ENCODE assay signal across 18 cellular contexts in the genomic region with DNA sequence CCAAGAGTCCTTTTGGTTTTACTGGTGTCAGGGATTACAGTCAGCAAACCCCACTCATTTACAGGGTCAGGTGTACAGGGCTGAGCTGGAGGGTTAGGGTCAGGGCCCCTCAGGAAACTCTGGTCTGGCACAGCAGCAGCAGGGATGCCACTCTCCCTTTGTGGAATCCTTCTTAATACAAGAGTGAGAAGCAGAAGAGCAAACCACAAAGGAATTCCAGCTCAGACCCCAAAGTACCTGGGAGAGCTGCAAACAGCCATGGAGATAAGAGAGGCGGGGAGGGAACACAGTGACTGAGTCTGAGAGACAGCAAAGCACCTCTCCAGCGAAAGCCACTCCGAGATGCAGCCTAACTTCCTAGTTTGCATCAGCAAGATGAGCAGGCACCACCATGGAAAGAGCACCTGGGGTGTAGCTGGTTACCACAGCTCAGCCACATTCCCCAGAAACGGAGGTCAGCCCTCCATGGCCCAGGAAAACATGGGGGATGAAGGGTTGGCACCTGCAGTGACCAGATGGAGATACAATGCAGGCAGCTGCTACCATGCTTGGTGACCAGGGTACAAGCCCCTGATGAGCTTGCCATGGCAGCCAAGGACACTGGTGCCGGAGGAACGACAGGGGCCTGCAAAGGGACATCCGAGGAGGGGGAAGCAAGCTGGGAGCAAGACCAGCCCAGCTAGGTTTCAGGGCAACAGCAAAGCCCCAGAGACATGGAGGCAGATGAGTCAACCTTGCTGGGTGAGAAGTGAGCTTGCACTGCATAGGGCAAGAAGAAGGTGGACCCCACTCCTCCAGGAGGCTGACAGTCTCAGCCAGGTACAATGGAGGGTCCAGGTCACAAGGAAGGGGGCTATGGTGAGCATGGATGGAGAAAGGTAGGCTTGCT. TPM values are rescaled to one million over a fixed set of nuclear protein-coding genes. Genes with fewer than 3 reads are reported as not detected.
A peak's percentile ranks its signal among the peaks of the same experiment; 100 is the strongest.
DNase-seq lines count a peak whose midpoint lies in the region; ATAC-seq and TF ChIP-seq lines count a peak whose summit lies in the region.
"Had no signal": no experiment of that assay in that cellular context is flagged by ENCODE, and none has a peak within 500 bp of the region (broad histone marks: within the 10 kb centered on the region; RNA-seq: fewer than 3 reads in every experiment).

No MANE protein-coding gene starts in this region.

- H3K27ac Mint-ChIP-seq in activated T-cell treated with anti-CD3 and anti-CD28 coated beads, Interleukin-2, amount 50 U/mL, for 72 hours: peak overlapping the region; percentile 80
- peak overlapping the region; percentile 77 for H3K27ac Mint-ChIP-seq in activated CD8-positive, alpha-beta T cell treated with anti-CD3 and anti-CD28 coated beads, Interleukin-2, amount 10 ng/mL, durations not matched to agents 7 days and 5 days
- H3K27ac Mint-ChIP-seq in stimulated activated effector memory CD8-positive, alpha-beta T cell treated with anti-CD3 and anti-CD28 coated beads, Interleukin-12 subunit alpha, Interleukin-12 subunit beta, amount 100 ng/mL, for 72 hours: peak overlapping the region; percentile 75

- POLR2A ChIA-PET in activated CD8-positive, alpha-beta T cell treated with anti-CD3 and anti-CD28 coated beads, Interleukin-2, amount 10 ng/mL, durations not matched to agents 7 days and 5 days (lab: Charles Lee): interaction anchor here (0.6 kb wide), 2 partner anchors 165 to 374 kb away, joined by 3 read pairs; no protein-coding TSS in a partner anchor

- peak overlapping the region; percentile 64 to 72 for H3K4me3 Mint-ChIP-seq in activated T-cell treated with anti-CD3 and anti-CD28 coated beads, Interleukin-2, amount 50 U/mL, for 72 hours
- H3K4me3 Mint-ChIP-seq in activated T-cell treated with anti-CD3 and anti-CD28 coated beads, Interleukin-2, amount 50 U/mL, for 4 hours: no peak overlapping the region
- no peak overlapping the region for H3K4me3 Mint-ChIP-seq in activated CD8-positive, alpha-beta T cell treated with anti-CD3 and anti-CD28 coated beads, Interleukin-2, amount 10 ng/mL, durations not matched to agents 7 days and 5 days
- peak overlapping the region; percentile 5 for H3K4me3 Mint-ChIP-seq in stimulated activated effector memory CD8-positive, alpha-beta T cell treated with anti-CD3 and anti-CD28 coated beads, Interleukin-12 subunit alpha, Interleukin-12 subunit beta, amount 100 ng/mL, for 72 hours

- peaks cover 43% of the 10 kb centered on the region for H3K4me1 Mint-ChIP-seq in activated T-cell treated with anti-CD3 and anti-CD28 coated beads, Interleukin-2, amount 50 U/mL, for 72 hours (ENCODE audit: low read depth)
- peaks cover 46% of the 10 kb centered on the region for H3K4me1 Mint-ChIP-seq in activated T-cell treated with anti-CD3 and anti-CD28 coated beads, Interleukin-2, amount 50 U/mL, for 4 hours (ENCODE audit: low read depth)
- H3K4me1 Mint-ChIP-seq in activated CD8-positive, alpha-beta T cell treated with anti-CD3 and anti-CD28 coated beads, Interleukin-2, amount 10 ng/mL, durations not matched to agents 7 days and 5 days (ENCODE audit: low read depth): peaks cover 56% of the 10 kb centered on the region
- H3K4me1 Mint-ChIP-seq in stimulated activated effector memory CD8-positive, alpha-beta T cell treated with anti-CD3 and anti-CD28 coated beads, Interleukin-12 subunit alpha, Interleukin-12 subunit beta, amount 100 ng/mL, for 72 hours: peaks cover 52% of the 10 kb centered on the region

- H3K36me3 Mint-ChIP-seq in activated T-cell treated with anti-CD3 and anti-CD28 coated beads, Interleukin-2, amount 50 U/mL, for 72 hours (ENCODE audit: insufficient read depth in 2 of 2): peaks cover 8 to 9% of the 10 kb centered on the region in 2 donors
- peaks cover 4% of the 10 kb centered on the region for H3K36me3 Mint-ChIP-seq in activated T-cell treated with anti-CD3 and anti-CD28 coated beads, Interleukin-2, amount 50 U/mL, for 4 hours (ENCODE audit: insufficient read depth)
- H3K36me3 Mint-ChIP-seq in activated CD8-positive, alpha-beta T cell treated with anti-CD3 and anti-CD28 coated beads, Interleukin-2, amount 10 ng/mL, durations not matched to agents 7 days and 5 days (ENCODE audit: low read depth): peaks cover 36% of the 10 kb centered on the region
- H3K36me3 Mint-ChIP-seq in stimulated activated effector memory CD8-positive, alpha-beta T cell treated with anti-CD3 and anti-CD28 coated beads, Interleukin-12 subunit alpha, Interleukin-12 subunit beta, amount 100 ng/mL, for 72 hours: peaks cover 71% of the 10 kb centered on the region

- no peak for ATAC-seq in activated T-cell treated with anti-CD3 and anti-CD28 coated beads, Interleukin-2, amount 50 U/mL, for 72 hours (replicated peaks in 1 of 2)
- no peak for ATAC-seq in activated T-cell treated with anti-CD3 and anti-CD28 coated beads, Interleukin-2, amount 50 U/mL, for 4 hours
- no peak for ATAC-seq in activated CD8-positive, alpha-beta T cell treated with anti-CD3 and anti-CD28 coated beads, Interleukin-2, amount 10 ng/mL, durations not matched to agents 7 days and 5 days
- ATAC-seq in stimulated activated effector memory CD8-positive, alpha-beta T cell treated with anti-CD3 and anti-CD28 coated beads, Interleukin-12 subunit alpha, Interleukin-12 subunit beta, amount 100 ng/mL, for 72 hours: no peak
- ATAC-seq in GM21381 (IDR thresholded peaks at IDR 0.05; ENCODE audit: unreplicated experiment) (no peak), GM18505 (IDR thresholded peaks at IDR 0.05; ENCODE audit: unreplicated experiment) (no peak)

- no peak for DNase-seq in activated T-cell treated with anti-CD3 and anti-CD28 coated beads, Interleukin-2, amount 50 U/mL, for 72 hours
- no peak for DNase-seq in activated T-cell treated with anti-CD3 and anti-CD28 coated beads, Interleukin-2, amount 50 U/mL, for 4 hours
- DNase-seq in activated CD8-positive, alpha-beta T cell treated with anti-CD3 and anti-CD28 coated beads, Interleukin-2, amount 10 ng/mL, durations not matched to agents 7 days and 5 days: no peak
- DNase-seq in fibroblast of mammary gland (ENCODE audit: low read depth) (peak; percentile 24), SIG-M5 (lab: John Stamatoyannopoulos, UW) (no peak)
- DNase-seq in stimulated activated effector memory CD8-positive, alpha-beta T cell treated with anti-CD3 and anti-CD28 coated beads, Interleukin-12 subunit alpha, Interleukin-12 subunit beta, amount 100 ng/mL, for 72 hours (ENCODE audit: low spot score in 2 of 2): no peak
- DNase-seq: ACHN, activated gamma-delta T cell treated with Interleukin-2 at 50 U/mL for 16 hours, cortex of kidney, DMS53, NCI-H146, NCI-H69 had no signal

- H3K9me3 Mint-ChIP-seq in activated T-cell treated with anti-CD3 and anti-CD28 coated beads, Interleukin-2, amount 50 U/mL, for 72 hours: no peaks in the 10 kb centered on the region
- no peaks in the 10 kb centered on the region for H3K9me3 Mint-ChIP-seq in activated T-cell treated with anti-CD3 and anti-CD28 coated beads, Interleukin-2, amount 50 U/mL, for 4 hours
- H3K9me3 Mint-ChIP-seq in activated CD8-positive, alpha-beta T cell treated with anti-CD3 and anti-CD28 coated beads, Interleukin-2, amount 10 ng/mL, durations not matched to agents 7 days and 5 days (ENCODE audit: insufficient read depth): no peaks in the 10 kb centered on the region
- H3K9me3 Mint-ChIP-seq in stimulated activated effector memory CD8-positive, alpha-beta T cell treated with anti-CD3 and anti-CD28 coated beads, Interleukin-12 subunit alpha, Interleukin-12 subunit beta, amount 100 ng/mL, for 72 hours: no peaks in the 10 kb centered on the region
- H3K9me3 Mint-ChIP-seq: IgD-negative memory B cell had no signal

- TF ChIP-seq POLR2A in GM18505 (IDR thresholded peaks at IDR 0.05; ENCODE audit: borderline replicate concordance, extremely low read depth, insufficient read depth, insufficient read length): no peak

- no peak for TF ChIP-seq CTCF in fibroblast of mammary gland (conservative IDR thresholded peaks at IDR 0.05; ENCODE audit: control insufficient read depth, insufficient read depth, low read depth, low read length)

- CTCF ChIA-PET in activated CD8-positive, alpha-beta T cell treated with anti-CD3 and anti-CD28 coated beads, Interleukin-2, amount 10 ng/mL, durations not matched to agents 7 days and 5 days (lab: Charles Lee): interaction anchor here (0.9 kb wide), 1 partner anchor 47 kb away, joined by 3 read pairs; no protein-coding TSS in a partner anchor

- H3K27me3 Mint-ChIP-seq in activated T-cell treated with anti-CD3 and anti-CD28 coated beads, Interleukin-2, amount 50 U/mL, for 72 hours (ENCODE audit: low read depth): no peaks in the 10 kb centered on the region
- no peaks in the 10 kb centered on the region for H3K27me3 Mint-ChIP-seq in activated T-cell treated with anti-CD3 and anti-CD28 coated beads, Interleukin-2, amount 50 U/mL, for 4 hours (ENCODE audit: low read depth)
- H3K27me3 Mint-ChIP-seq in activated CD8-positive, alpha-beta T cell treated with anti-CD3 and anti-CD28 coated beads, Interleukin-2, amount 10 ng/mL, durations not matched to agents 7 days and 5 days (ENCODE audit: low read depth): no peaks in the 10 kb centered on the region
- H3K27me3 Mint-ChIP-seq: IgD-negative memory B cell had no signal

- H3K4me3 ChIP-seq in fibroblast of mammary gland (ENCODE audit: control insufficient read depth, low read depth, low read length): no peak overlapping the region
- H3K4me3 ChIP-seq: smooth muscle cell, uterus had no signal

RNA-seq across cellular contexts. Expression of gene BET1L, which starts 3.9 kb away (rescaled TPM):
- 10 to 100 TPM; 64.6 to 76.8 TPM for total RNA-seq in activated T-cell treated with anti-CD3 and anti-CD28 coated beads, Interleukin-2, amount 50 U/mL, for 72 hours
- total RNA-seq in activated T-cell treated with anti-CD3 and anti-CD28 coated beads, Interleukin-2, amount 50 U/mL, for 4 hours: 10 to 100 TPM; 41.1 to 46.1 (median 42.6) TPM
- 10 to 100 TPM; 33.8 to 34.2 TPM for total RNA-seq in activated CD8-positive, alpha-beta T cell treated with anti-CD3 and anti-CD28 coated beads, Interleukin-2, amount 10 ng/mL, durations not matched to agents 7 days and 5 days

RNA-seq across cellular contexts. Expression of gene RIC8A, which starts 4.2 kb away (rescaled TPM):
- 100 to 1,000 TPM; 118 to 134 TPM for total RNA-seq in activated T-cell treated with anti-CD3 and anti-CD28 coated beads, Interleukin-2, amount 50 U/mL, for 72 hours
- 100 to 1,000 TPM; 145 to 152 (median 151) TPM for total RNA-seq in activated T-cell treated with anti-CD3 and anti-CD28 coated beads, Interleukin-2, amount 50 U/mL, for 4 hours
- 100 to 1,000 TPM; 121 to 126 TPM for total RNA-seq in activated CD8-positive, alpha-beta T cell treated with anti-CD3 and anti-CD28 coated beads, Interleukin-2, amount 10 ng/mL, durations not matched to agents 7 days and 5 days

RNA-seq across cellular contexts. Expression of gene SCGB1C1, which starts 10.4 kb away (rescaled TPM):
- total RNA-seq in activated T-cell treated with anti-CD3 and anti-CD28 coated beads, Interleukin-2, amount 50 U/mL, for 72 hours: not detected
- total RNA-seq in activated T-cell treated with anti-CD3 and anti-CD28 coated beads, Interleukin-2, amount 50 U/mL, for 4 hours: not detected
- not detected for total RNA-seq in activated CD8-positive, alpha-beta T cell treated with anti-CD3 and anti-CD28 coated beads, Interleukin-2, amount 10 ng/mL, durations not matched to agents 7 days and 5 days
- total RNA-seq: fibroblast of villous mesenchyme, smooth muscle cell, uterus had no signal

RNA-seq across cellular contexts. Expression of gene SIRT3, which starts 32.8 kb away (rescaled TPM):
- 10 to 100 TPM; 36.5 to 39.0 TPM for total RNA-seq in activated T-cell treated with anti-CD3 and anti-CD28 coated beads, Interleukin-2, amount 50 U/mL, for 72 hours
- 10 to 100 TPM in 1 of 3 donors, 1 to 10 TPM in 2; 7.0 to 12.6 (median 8.3) TPM for total RNA-seq in activated T-cell treated with anti-CD3 and anti-CD28 coated beads, Interleukin-2, amount 50 U/mL, for 4 hours
- 10 to 100 TPM; 13.1 to 15.0 TPM for total RNA-seq in activated CD8-positive, alpha-beta T cell treated with anti-CD3 and anti-CD28 coated beads, Interleukin-2, amount 10 ng/mL, durations not matched to agents 7 days and 5 days

RNA-seq across cellular contexts. Expression of gene PSMD13, which starts 33.5 kb away (rescaled TPM):
- 100 to 1,000 TPM; 133 to 174 TPM for total RNA-seq in activated T-cell treated with anti-CD3 and anti-CD28 coated beads, Interleukin-2, amount 50 U/mL, for 72 hours
- 100 to 1,000 TPM; 348 to 399 (median 390) TPM for total RNA-seq in activated T-cell treated with anti-CD3 and anti-CD28 coated beads, Interleukin-2, amount 50 U/mL, for 4 hours
- 100 to 1,000 TPM; 164 to 173 TPM for total RNA-seq in activated CD8-positive, alpha-beta T cell treated with anti-CD3 and anti-CD28 coated beads, Interleukin-2, amount 10 ng/mL, durations not matched to agents 7 days and 5 days

Comparison
In these comparisons a context has a peak if more than half of its experiments do, and no peak if none do; other contexts are left out.
1. H3K4me3 Mint-ChIP-seq: peak in activated T-cell treated with anti-CD3 and anti-CD28 coated beads, Interleukin-2, amount 50 U/mL, for 72 hours (2 of 2) and stimulated activated effector memory CD8-positive, alpha-beta T cell treated with anti-CD3 and anti-CD28 coated beads, Interleukin-12 subunit alpha, Interleukin-12 subunit beta, amount 100 ng/mL, for 72 hours (single experiment); none in activated T-cell treated with anti-CD3 and anti-CD28 coated beads, Interleukin-2, amount 50 U/mL, for 4 hours (single experiment) and activated CD8-positive, alpha-beta T cell treated with anti-CD3 and anti-CD28 coated beads, Interleukin-2, amount 10 ng/mL, durations not matched to agents 7 days and 5 days (single experiment).
2. Peak in every context shown above with its lines, with median percentiles within 50 percentile points of each other: H3K27ac Mint-ChIP-seq.